9 cellular contexts compared by ENCODE assay signal in the genomic region with DNA sequence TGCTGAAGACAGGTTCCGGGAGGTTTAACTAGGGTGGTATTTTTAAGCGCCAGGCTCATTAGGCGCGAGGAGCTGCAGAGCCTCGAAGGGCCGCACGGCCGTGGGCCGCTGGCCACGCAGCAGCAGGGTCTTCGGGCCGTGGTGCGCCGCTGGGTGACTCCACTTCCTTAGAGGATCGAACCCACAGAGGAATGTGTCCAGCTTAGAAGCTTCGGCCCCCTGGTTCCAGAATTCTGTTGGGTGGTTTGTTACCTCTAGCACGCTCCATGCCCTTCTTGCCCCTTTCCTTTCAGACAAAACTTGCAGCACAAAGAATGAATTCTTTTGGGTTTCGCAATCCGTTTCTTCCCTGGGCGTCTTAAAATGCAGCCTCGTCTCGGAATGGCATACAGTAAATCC. TPM values are rescaled to one million over a fixed set of nuclear protein-coding genes. Genes with fewer than 3 reads are reported as not detected.
DNase-seq lines count a peak whose midpoint lies in the region; ATAC-seq and TF ChIP-seq lines count a peak whose summit lies in the region.
"Had no signal": no experiment of that assay in that cellular context is flagged by ENCODE, and none has a peak within 500 bp of the region (broad histone marks: within the 10 kb centered on the region; RNA-seq: fewer than 3 reads in every experiment).

No MANE protein-coding gene starts in this region.

- H3K27me3 Mint-ChIP-seq in CD14-positive monocyte (ENCODE audit: low read depth in 3 of 3) (no peaks in the 10 kb centered on the region), glutamatergic neuron (ENCODE audit: unreplicated experiment) (peaks cover 6% of the 10 kb centered on the region)
- H3K27me3 Mint-ChIP-seq in activated CD4-positive, alpha-beta memory T cell treated with anti-CD3 and anti-CD28 coated beads, Interleukin-2, amount 10 ng/mL, durations not matched to agents 7 days and 5 days = no peaks in the 10 kb centered on the region

- H3K79me2 ChIP-seq in HCT116 (ENCODE audit: insufficient read depth, low read length) (peaks cover 39% of the 10 kb centered on the region), osteoblast (ENCODE audit: insufficient read depth, low read length) (peaks cover 47% of the 10 kb centered on the region)

- no peaks in the 10 kb centered on the region for H3K9me2 ChIP-seq in HCT116 (ENCODE audit: insufficient read depth)

- H3K27me3 ChIP-seq in HCT116 (ENCODE audit: insufficient read depth, low read length) (no peaks in the 10 kb centered on the region), osteoblast (ENCODE audit: insufficient read depth, low read length) (no peaks in the 10 kb centered on the region)

- H3K36me3 ChIP-seq in HCT116 (ENCODE audit: control insufficient read depth in 1 of 2, insufficient read depth in 2 of 2, low read length in 2 of 2) (peaks cover 12 to 14% of the 10 kb centered on the region in 2 experiments), osteoblast (ENCODE audit: insufficient read depth, low read length) (peaks cover 21% of the 10 kb centered on the region)

- peak overlapping the region; percentile 88 to 97 for H3K4me3 Mint-ChIP-seq in CD14-positive monocyte
- peak overlapping the region; percentile 95 for H3K4me3 Mint-ChIP-seq in activated CD4-positive, alpha-beta memory T cell treated with anti-CD3 and anti-CD28 coated beads, Interleukin-2, amount 10 ng/mL, durations not matched to agents 7 days and 5 days
- peak overlapping the region; percentile 97 for H3K4me3 Mint-ChIP-seq in glutamatergic neuron (ENCODE audit: unreplicated experiment)

- H3K36me3 Mint-ChIP-seq in CD14-positive monocyte (peaks cover 16 to 23% of the 10 kb centered on the region in 2 donors), glutamatergic neuron (ENCODE audit: unreplicated experiment) (no peaks in the 10 kb centered on the region)
- H3K36me3 Mint-ChIP-seq in activated CD4-positive, alpha-beta memory T cell treated with anti-CD3 and anti-CD28 coated beads, Interleukin-2, amount 10 ng/mL, durations not matched to agents 7 days and 5 days (ENCODE audit: low read depth) = peaks cover 29% of the 10 kb centered on the region

- BruUV-seq in HCT116 (replicated peaks; lab: Mats Ljungman, UMichigan) = TSS peak; percentile 97

- no peaks in the 10 kb centered on the region for H3K9me3 Mint-ChIP-seq in CD14-positive monocyte
- no peaks in the 10 kb centered on the region for H3K9me3 Mint-ChIP-seq in activated CD4-positive, alpha-beta memory T cell treated with anti-CD3 and anti-CD28 coated beads, Interleukin-2, amount 10 ng/mL, durations not matched to agents 7 days and 5 days
- peaks cover 4% of the 10 kb centered on the region for H3K9me3 Mint-ChIP-seq in glutamatergic neuron (ENCODE audit: unreplicated experiment)

- H3K4me1 Mint-ChIP-seq in CD14-positive monocyte = peaks cover 33% of the 10 kb centered on the region
- H3K4me1 Mint-ChIP-seq in activated CD4-positive, alpha-beta memory T cell treated with anti-CD3 and anti-CD28 coated beads, Interleukin-2, amount 10 ng/mL, durations not matched to agents 7 days and 5 days = peaks cover 41% of the 10 kb centered on the region
- H3K4me1 Mint-ChIP-seq in glutamatergic neuron (ENCODE audit: low read depth, unreplicated experiment) = peaks cover 5% of the 10 kb centered on the region

- H3K27ac ChIP-seq in HCT116 (ENCODE audit: low read depth, low read length) (peak overlapping the region; percentile 57), osteoblast (ENCODE audit: low read depth, low read length) (peak overlapping the region; percentile 100)

- peaks cover 6% of the 10 kb centered on the region; the same call in 1 of the 2 replicates for H4K20me1 ChIP-seq in HCT116 (ENCODE audit: insufficient read depth)
- H4K20me1 ChIP-seq in osteoblast (ENCODE audit: insufficient read depth, low read length) = peaks cover 10% of the 10 kb centered on the region

- intact Hi-C loops in CD14-positive monocyte (cut with micrococcal nuclease) (loop anchor here (2.0 to 10.0 kb wide), 6 partner anchors 52 to 457 kb away; a partner anchor contains a TSS), HCT116 (cut with micrococcal nuclease) (no loop called here)

- TF ChIP-seq RAD21 in HCT116 (IDR thresholded peaks at IDR 0.05; ENCODE audit: low read depth) = no peak

- POLR2A ChIA-PET in HCT116 (lab: Charles Lee) = interaction anchor here (0.6 to 1.4 kb wide), 2 partner anchors 20 to 54 kb away, joined by 3 to 9 read pairs; a partner anchor contains a TSS
- POLR2A ChIA-PET in activated CD4-positive, alpha-beta memory T cell treated with anti-CD3 and anti-CD28 coated beads, Interleukin-2, amount 10 ng/mL, durations not matched to agents 7 days and 5 days (lab: Charles Lee) = interaction anchor here (0.7 to 3.1 kb wide), 22 partner anchors 10 to 1092 kb away, joined by 3 to 64 read pairs (median 5); a partner anchor contains a TSS

- peak overlapping the region; percentile 83 for H3K9ac ChIP-seq in HCT116 (ENCODE audit: low read length)

- TF ChIP-seq POLR2A in HCT116 (IDR thresholded peaks at IDR 0.05; ENCODE audit: borderline replicate concordance, extremely low read depth, insufficient read depth, insufficient read length) = no peak

- H3K4me1 ChIP-seq in HCT116 (ENCODE audit: control insufficient read depth in 1 of 2, insufficient read depth in 2 of 2, low read length in 2 of 2) (peaks cover 13 to 23% of the 10 kb centered on the region in 2 experiments; a peak in 3 of 4 replicates), osteoblast (ENCODE audit: insufficient read depth, low read length) (peaks cover 23% of the 10 kb centered on the region)

- peak overlapping the region; percentile 87 for H3K4me2 ChIP-seq in HCT116 (ENCODE audit: low read length)
- peak overlapping the region; percentile 94 for H3K4me2 ChIP-seq in osteoblast (ENCODE audit: insufficient read depth, low read length)

- TF ChIP-seq CTCF in CD14-positive monocyte (IDR thresholded peaks at IDR 0.05) = no peak
- TF ChIP-seq CTCF in HCT116 (IDR thresholded peaks at IDR 0.05 in 2 of 3, conservative IDR thresholded peaks at IDR 0.05 in 1 of 3; ENCODE audit: borderline replicate concordance in 1 of 3, insufficient read depth in 1 of 3, low read depth in 2 of 3, low read length in 2 of 3) = no peak
- TF ChIP-seq CTCF in glutamatergic neuron (IDR thresholded peaks at IDR 0.05; ENCODE audit: partially characterized antibody, unreplicated experiment) = no peak
- TF ChIP-seq CTCF in osteoblast (IDR thresholded peaks at IDR 0.05; ENCODE audit: extremely low read depth, low read depth, low read length) = no peak
- TF ChIP-seq CTCF in GM10266 (IDR thresholded peaks at IDR 0.05; ENCODE audit: control insufficient read depth, insufficient read depth, low read depth, missing control alignments) = no peak

- RAD21 ChIA-PET in HCT116 (lab: Charles Lee; ENCODE audit: low non-redundant PET in 1 of 2, low total read pairs in 2 of 2, uncharacterized antibody in 2 of 2, unreplicated experiment in 2 of 2) = no interaction called here

- CTCF ChIA-PET in HCT116 (lab: Charles Lee) = interaction anchor here (0.7 to 1.9 kb wide), 5 partner anchors 8 to 483 kb away, joined by 3 to 6 read pairs (median 3); no protein-coding TSS in a partner anchor
- CTCF ChIA-PET in activated CD4-positive, alpha-beta memory T cell treated with anti-CD3 and anti-CD28 coated beads, Interleukin-2, amount 10 ng/mL, durations not matched to agents 7 days and 5 days (lab: Charles Lee) = interaction anchor here (0.7 to 1.9 kb wide), 15 partner anchors 8 to 1198 kb away, joined by 3 to 13 read pairs (median 3); a partner anchor contains a TSS

- peak overlapping the region; percentile 99 to 100 (median 100) for H3K27ac Mint-ChIP-seq in CD14-positive monocyte
- peak overlapping the region; percentile 98 for H3K27ac Mint-ChIP-seq in activated CD4-positive, alpha-beta memory T cell treated with anti-CD3 and anti-CD28 coated beads, Interleukin-2, amount 10 ng/mL, durations not matched to agents 7 days and 5 days
- H3K27ac Mint-ChIP-seq in glutamatergic neuron (ENCODE audit: unreplicated experiment) = peak overlapping the region; percentile 93

- ATAC-seq in HCT116 (no peak), GM21447 (IDR thresholded peaks at IDR 0.05; ENCODE audit: unreplicated experiment) (no peak)

- H2AFZ ChIP-seq in HCT116 (ENCODE audit: low read depth, low read length, poor library complexity, severe bottlenecking) = peak overlapping the region; percentile 75
- H2AFZ ChIP-seq in osteoblast (ENCODE audit: low read length) = peak overlapping the region; percentile 99

- peak overlapping the region; percentile 50 to 90 for H3K4me3 ChIP-seq in HCT116 (replicated peaks in 1 of 2; ENCODE audit: low read depth in 1 of 2, low read length in 2 of 2)
- H3K4me3 ChIP-seq in osteoblast (ENCODE audit: insufficient read depth, low read length) = peak overlapping the region; percentile 92

- no peak for DNase-seq in CD14-positive monocyte (ENCODE audit: low spot score)
- DNase-seq in HCT116 (ENCODE audit: low read depth, low spot score) = no peak
- no peak for DNase-seq in activated CD4-positive, alpha-beta memory T cell treated with anti-CD3 and anti-CD28 coated beads, Interleukin-2, amount 10 ng/mL, durations not matched to agents 7 days and 5 days
- peak; percentile 37 for DNase-seq in glutamatergic neuron
- no peak for DNase-seq in osteoblast (ENCODE audit: insufficient read length, low spot score, missing footprints)
- DNase-seq in GM10266 (ENCODE audit: extremely low spot score) = no peak
- no peak for DNase-seq in cortex of kidney (lab: John Stamatoyannopoulos, UW)

- H3K9me3 ChIP-seq in HCT116 (ENCODE audit: control insufficient read depth in 1 of 2, insufficient read depth in 1 of 2, low read depth in 1 of 2, low read length in 2 of 2) (no peaks in the 10 kb centered on the region), osteoblast (ENCODE audit: low read depth, low read length) (no peaks in the 10 kb centered on the region)

TF ChIP-seq in HCT116, 20 proteins besides CTCF, POLR2A, EP300 and RAD21 (continues in another document):
- TF ChIP-seq YY1 (IDR thresholded peaks at IDR 0.05; ENCODE audit: extremely low read depth, insufficient replicate concordance, low read depth, low read length) = no peak

RNA-seq across cellular contexts. Expression of a gene that starts 0.8 kb away (rescaled TPM):
- 1 to 10 TPM; 4.1 to 5.1 TPM for polyA plus RNA-seq in CD14-positive monocyte
- total RNA-seq in HCT116 (2021; ENCODE audit: unreplicated experiment) (37.6 TPM), glutamatergic neuron (ENCODE audit: unreplicated experiment) (17.3 TPM), osteoblast (17.7 and 19.5 TPM in 2 replicates)
- 25.1 and 28.0 TPM in 2 replicates for polyA plus RNA-seq in HCT116 (2012)
- 10 to 100 TPM; 56.4 to 56.8 TPM for total RNA-seq in activated CD4-positive, alpha-beta memory T cell treated with anti-CD3 and anti-CD28 coated beads, Interleukin-2, amount 10 ng/mL, durations not matched to agents 7 days and 5 days

RNA-seq across cellular contexts. Expression of a gene that starts 44.0 kb away (rescaled TPM):
- not detected for polyA plus RNA-seq in CD14-positive monocyte
- total RNA-seq in HCT116 (2021; ENCODE audit: unreplicated experiment) = not detected
- not detected in 2 replicates for polyA plus RNA-seq in HCT116 (2012)
- total RNA-seq in activated CD4-positive, alpha-beta memory T cell treated with anti-CD3 and anti-CD28 coated beads, Interleukin-2, amount 10 ng/mL, durations not matched to agents 7 days and 5 days = not detected
- total RNA-seq in glutamatergic neuron (ENCODE audit: unreplicated experiment) = not detected
- total RNA-seq in osteoblast = not detected in 2 replicates
- total RNA-seq: T-helper 1 cell treated with Interleukin-12 subunit alpha and Interleukin-12 subunit beta and Interleukin-4 antibody, amounts not matched to agents 30 ng/mL and 1 ng/mL, for 36 hours had no signal

RNA-seq across cellular contexts. Expression of a gene that starts 54.0 kb away (rescaled TPM):
- polyA plus RNA-seq in CD14-positive monocyte = 10 to 100 TPM in 1 of 2 donors, 1 to 10 TPM in 1; 9.8 to 11.9 TPM
- 43.8 TPM for total RNA-seq in HCT116 (2021; ENCODE audit: unreplicated experiment)
- polyA plus RNA-seq in HCT116 (2012) = 27.2 and 28.3 TPM in 2 replicates
- 10 to 100 TPM; 40.4 to 41.5 TPM for total RNA-seq in activated CD4-positive, alpha-beta memory T cell treated with anti-CD3 and anti-CD28 coated beads, Interleukin-2, amount 10 ng/mL, durations not matched to agents 7 days and 5 days
- total RNA-seq in glutamatergic neuron (ENCODE audit: unreplicated experiment) = 36.0 TPM
- total RNA-seq in osteoblast = 35.1 and 35.9 TPM in 2 replicates
